ENCODE assay signal across 9 cellular contexts in the genomic region with DNA sequence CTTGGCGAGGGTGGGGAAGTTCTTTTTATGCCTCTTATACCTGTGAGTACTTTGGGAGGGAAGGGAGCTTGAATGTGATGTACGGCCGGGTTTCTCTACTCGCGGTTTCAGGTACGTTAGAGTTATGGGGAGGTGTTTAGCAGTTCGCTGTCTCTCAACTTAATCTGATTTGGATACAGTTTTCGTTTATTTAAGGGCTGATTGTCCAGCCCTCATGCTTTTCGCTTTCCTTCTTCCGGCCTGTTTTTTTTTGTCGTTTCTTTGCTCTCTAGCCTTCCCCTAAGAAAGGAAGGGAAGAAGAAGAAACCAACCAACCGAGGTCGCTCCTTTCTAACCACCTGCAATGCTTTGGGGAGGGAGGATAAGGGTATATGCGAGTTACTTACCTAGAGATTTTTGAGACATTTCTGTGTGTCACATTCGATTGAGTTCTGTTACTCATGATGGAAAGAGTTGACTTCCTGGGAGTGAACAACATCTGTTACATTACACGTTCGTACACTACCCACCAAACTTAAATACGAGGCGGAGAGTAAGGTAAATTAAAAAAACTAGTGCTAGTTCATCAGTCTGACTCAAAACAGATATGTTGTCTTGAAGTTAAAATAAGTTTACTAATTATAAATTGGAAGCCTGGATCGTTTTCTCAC. TPM values are rescaled to one million over a fixed set of nuclear protein-coding genes. Genes with fewer than 3 reads are reported as not detected.
DNase-seq lines count a peak whose midpoint lies in the region; ATAC-seq and TF ChIP-seq lines count a peak whose summit lies in the region.
"Had no signal": no experiment of that assay in that cellular context is flagged by ENCODE, and none has a peak within 500 bp of the region (broad histone marks: within the 10 kb centered on the region; RNA-seq: fewer than 3 reads in every experiment).

No MANE protein-coding gene starts in this region.

- 2 to 5% (median 4%) methylated on average over 20 of the region's 20 CpGs for WGBS in adipose tissue, 3 donors

- H3K27ac ChIP-seq in HUES6 (ENCODE audit: low read depth, low read length) (no peak overlapping the region), adipose tissue (ENCODE audit: low read depth, low read length) (peak overlapping the region; percentile 74), vagina (peak overlapping the region; percentile 91)

- TF ChIP-seq CTCF in vagina (IDR thresholded peaks at IDR 0.05), result no peak

- peaks cover 37% of the 10 kb centered on the region for H3K4me1 Mint-ChIP-seq in activated naive CD4-positive, alpha-beta T cell treated with anti-CD3 and anti-CD28 coated beads, Interleukin-2, amount 10 ng/mL, durations not matched to agents 7 days and 5 days

- ATAC-seq in HG02759 (IDR thresholded peaks at IDR 0.05; ENCODE audit: unreplicated experiment), result no peak
- ATAC-seq in GM18858 (IDR thresholded peaks at IDR 0.05; ENCODE audit: unreplicated experiment), result no peak

- H3K9me3 Mint-ChIP-seq in activated naive CD4-positive, alpha-beta T cell treated with anti-CD3 and anti-CD28 coated beads, Interleukin-2, amount 10 ng/mL, durations not matched to agents 7 days and 5 days, result no peaks in the 10 kb centered on the region
- H3K9me3 Mint-ChIP-seq: naive B cell had no signal

- intact Hi-C loops in vagina (cut with DNase I), result no loop called here

- H3K4me1 ChIP-seq in HUES6 (ENCODE audit: control insufficient read depth, insufficient read depth, low read length) (peaks cover 3% of the 10 kb centered on the region; the same call in 1 of the 2 replicates), vagina (peaks cover 34% of the 10 kb centered on the region)

- H3K4me3 Mint-ChIP-seq in activated naive CD4-positive, alpha-beta T cell treated with anti-CD3 and anti-CD28 coated beads, Interleukin-2, amount 10 ng/mL, durations not matched to agents 7 days and 5 days, result no peak overlapping the region
- H3K4me3 Mint-ChIP-seq: naive B cell had no signal

- peaks cover 7% of the 10 kb centered on the region for H3K36me3 Mint-ChIP-seq in activated naive CD4-positive, alpha-beta T cell treated with anti-CD3 and anti-CD28 coated beads, Interleukin-2, amount 10 ng/mL, durations not matched to agents 7 days and 5 days
- H3K36me3 Mint-ChIP-seq: naive B cell had no signal

- H3K4me3 ChIP-seq in HUES6 (ENCODE audit: low read depth, low read length), result peak overlapping the region; percentile 92
- peak overlapping the region; percentile 78 to 97 for H3K4me3 ChIP-seq in vagina

- peak; percentile 38 for DNase-seq in activated naive CD4-positive, alpha-beta T cell treated with anti-CD3 and anti-CD28 coated beads, Interleukin-2, amount 10 ng/mL, durations not matched to agents 7 days and 5 days
- DNase-seq in activated naive CD4-positive, alpha-beta T cell (lab: John Stamatoyannopoulos, UW), result no peak
- DNase-seq in kidney glomerular epithelial cell (lab: John Stamatoyannopoulos, UW) (peak; percentile 27), vagina (ENCODE audit: extremely low spot score in 2 of 2) (no peak)

- no peaks in the 10 kb centered on the region for H3K27me3 Mint-ChIP-seq in activated naive CD4-positive, alpha-beta T cell treated with anti-CD3 and anti-CD28 coated beads, Interleukin-2, amount 10 ng/mL, durations not matched to agents 7 days and 5 days
- H3K27me3 Mint-ChIP-seq: naive B cell had no signal

- TF ChIP-seq POLR2A in vagina (IDR thresholded peaks at IDR 0.05), result no peak

- no peak overlapping the region for H3K27ac Mint-ChIP-seq in activated naive CD4-positive, alpha-beta T cell treated with anti-CD3 and anti-CD28 coated beads, Interleukin-2, amount 10 ng/mL, durations not matched to agents 7 days and 5 days

- H3K9me3 ChIP-seq in HUES6 (ENCODE audit: control insufficient read depth, insufficient read depth, low read depth, low read length) (no peaks in the 10 kb centered on the region), vagina (no peaks in the 10 kb centered on the region)

- no peaks in the 10 kb centered on the region for H3K27me3 ChIP-seq in HUES6 (ENCODE audit: control insufficient read depth, insufficient read depth, low read length)
- H3K27me3 ChIP-seq in vagina, result no peaks in the 10 kb centered on the region

- CTCF ChIA-PET in activated naive CD4-positive, alpha-beta T cell treated with anti-CD3 and anti-CD28 coated beads, Interleukin-2, amount 10 ng/mL, durations not matched to agents 7 days and 5 days (lab: Charles Lee), result interaction anchor here (1.4 to 1.5 kb wide), 2 partner anchors 10 to 66 kb away, joined by 4 to 7 read pairs; no protein-coding TSS in a partner anchor

- H3K9ac ChIP-seq in HUES6 (ENCODE audit: low read length), result peak overlapping the region; percentile 83

- peaks cover 3% of the 10 kb centered on the region for H3K36me3 ChIP-seq in HUES6 (ENCODE audit: control insufficient read depth, insufficient read depth, low read length)
- H3K36me3 ChIP-seq in vagina, result peaks cover 0 to 2% of the 10 kb centered on the region in 2 donors

RNA-seq across cellular contexts. Expression of a gene that starts 0.9 kb away (rescaled TPM):
- polyA plus RNA-seq in adipose tissue, result 10 to 100 TPM; 16.5 to 31.9 (median 25.3) TPM
- 31.2 TPM for total RNA-seq in vagina

RNA-seq across cellular contexts. Expression of a gene that starts 1.9 kb away (rescaled TPM):
- polyA plus RNA-seq in adipose tissue, result 10 to 100 TPM in 2 of 3 donors, 1 to 10 TPM in 1; 8.5 to 28.8 (median 20.0) TPM
- total RNA-seq in vagina, result 37.1 TPM

RNA-seq across cellular contexts. Expression of a gene that starts 37.1 kb away (rescaled TPM):
- 1 to 10 TPM in 1 of 3 donors, under 1 TPM in 2; 0.59 to 2.9 (median 0.65) TPM for polyA plus RNA-seq in adipose tissue
- total RNA-seq in vagina, result not detected

Comparison
In these comparisons a context has a peak if more than half of its experiments do, and no peak if none do; other contexts are left out.
1. DNase-seq: peak in activated naive CD4-positive, alpha-beta T cell treated with anti-CD3 and anti-CD28 coated beads, Interleukin-2, amount 10 ng/mL, durations not matched to agents 7 days and 5 days (single experiment) and kidney glomerular epithelial cell (single experiment); none in activated naive CD4-positive, alpha-beta T cell (0 of 4) and vagina (0 of 2).